Comparison of ENCODE assay signal across 9 cellular contexts in genomic region chr4:123671633-123672404, GRCh38.
DNase-seq lines count a peak whose midpoint lies in the region; ATAC-seq and TF ChIP-seq lines count a peak whose summit lies in the region.
"Had no signal": no experiment of that assay in that cellular context is flagged by ENCODE, and none has a peak within 500 bp of the region (broad histone marks: within the 10 kb centered on the region; RNA-seq: fewer than 3 reads in every experiment).

No MANE protein-coding gene starts in this region.

- ATAC-seq in GM18868 (IDR thresholded peaks at IDR 0.05; ENCODE audit: unreplicated experiment) (peak; percentile 95), GM21723 (IDR thresholded peaks at IDR 0.05; ENCODE audit: unreplicated experiment) (peak; percentile 91), HG03565 (IDR thresholded peaks at IDR 0.05; ENCODE audit: unreplicated experiment) (peak; percentile 91), upper lobe of right lung (no peak)

- no peak overlapping the region for H3K14ac ChIP-seq in mesenchymal stem cell (ENCODE audit: low read length in 2 of 2)

- TF ChIP-seq POLR2A in spleen (IDR thresholded peaks at IDR 0.05): no peak

- no peak overlapping the region for H3K18ac ChIP-seq in mesenchymal stem cell (ENCODE audit: low read depth in 1 of 2, low read length in 2 of 2)

- no peak overlapping the region for H2BK15ac ChIP-seq in mesenchymal stem cell (ENCODE audit: low read depth, poor library complexity, severe bottlenecking)

- no peak overlapping the region for H4K91ac ChIP-seq in mesenchymal stem cell (ENCODE audit: low read length)

- H3K27me3 ChIP-seq in mesenchymal stem cell (ENCODE audit: control insufficient read depth in 1 of 2, insufficient read depth in 1 of 2, low read length in 2 of 2) (no peaks in the 10 kb centered on the region), spleen (replicated peaks in 1 of 7) (no peaks in the 10 kb centered on the region), upper lobe of right lung (no peaks in the 10 kb centered on the region)

- intact Hi-C loops in spleen (cut with DNase I; ENCODE audit: low total_unique reads): no loop called here
- intact Hi-C loops in upper lobe of right lung (cut with DNase I): no loop called here

- no peak overlapping the region for H3K9ac ChIP-seq in mesenchymal stem cell (ENCODE audit: low read length)

- TF ChIP-seq CTCF in spleen (IDR thresholded peaks at IDR 0.05 in 8 of 11, conservative IDR thresholded peaks at IDR 0.05 in 3 of 11): no peak
- no peak for TF ChIP-seq CTCF in upper lobe of right lung (IDR thresholded peaks at IDR 0.05)

- H3K9me3 ChIP-seq in mesenchymal stem cell (ENCODE audit: control insufficient read depth, low read length): no peaks in the 10 kb centered on the region
- no peaks in the 10 kb centered on the region for H3K9me3 ChIP-seq in spleen
- no peaks in the 10 kb centered on the region for H3K9me3 ChIP-seq in upper lobe of right lung

- WGBS in mesenchymal stem cell: no CpG with 5 or more reads among the region's 4 CpGs
- 39 to 55% (median 41%) methylated on average over 4 of the region's 4 CpGs for WGBS in spleen, 5 donors

- H3K4me1 ChIP-seq in mesenchymal stem cell (ENCODE audit: control insufficient read depth, insufficient read depth, low read depth, low read length): peaks cover 3% of the 10 kb centered on the region
- peaks cover 0 to 5% (median 0%) of the 10 kb centered on the region in 6 donors for H3K4me1 ChIP-seq in spleen
- H3K4me1 ChIP-seq in upper lobe of right lung: peaks cover 11% of the 10 kb centered on the region

- H3K27ac ChIP-seq in mesenchymal stem cell (ENCODE audit: low read length, poor library complexity, severe bottlenecking) (no peak overlapping the region), spleen (no peak overlapping the region), upper lobe of right lung (no peak overlapping the region)

- H2AFZ ChIP-seq in mesenchymal stem cell (ENCODE audit: low read depth, low read length): no peak overlapping the region

- no peak overlapping the region for H4K8ac ChIP-seq in mesenchymal stem cell (ENCODE audit: low read length)

- H3K79me1 ChIP-seq in mesenchymal stem cell (replicated peaks; ENCODE audit: low read length, poor library complexity, severe bottlenecking): no peaks in the 10 kb centered on the region

- H3K4me3 ChIP-seq in mesenchymal stem cell (ENCODE audit: insufficient read depth in 1 of 2, low read depth in 1 of 2, low read length in 2 of 2) (no peak overlapping the region), spleen (no peak overlapping the region), upper lobe of right lung (no peak overlapping the region)

- H2BK5ac ChIP-seq in mesenchymal stem cell (ENCODE audit: low read depth, low read length, poor library complexity, severe bottlenecking): no peak overlapping the region

- H3K36me3 ChIP-seq in mesenchymal stem cell (ENCODE audit: control insufficient read depth in 1 of 2, insufficient read depth in 2 of 2, low read depth in 1 of 2, low read length in 2 of 2) (no peaks in the 10 kb centered on the region), spleen (no peaks in the 10 kb centered on the region), upper lobe of right lung (no peaks in the 10 kb centered on the region)

- H3K23ac ChIP-seq in mesenchymal stem cell (ENCODE audit: low read length in 2 of 2): no peak overlapping the region

- no peak overlapping the region for H3K4ac ChIP-seq in mesenchymal stem cell (ENCODE audit: low read depth in 1 of 2, low read length in 2 of 2)

- no peak overlapping the region for H2BK120ac ChIP-seq in mesenchymal stem cell (ENCODE audit: low read depth, low read length)

- DNase-seq in mesenchymal stem cell (no peak), spleen (no peak), NCI-H2081 treated with DMSO at 0.1 percent for 48 hours (lab: John Stamatoyannopoulos, UW) (no peak), upper lobe of right lung (no peak), NCI-H1417 treated with DMSO at 0.1 percent for 48 hours (lab: John Stamatoyannopoulos, UW) (no peak)
- DNase-seq: NCI-H82 had no signal

- no peak overlapping the region for H3K4me2 ChIP-seq in mesenchymal stem cell (ENCODE audit: low read length, poor library complexity, severe bottlenecking)

- H2BK12ac ChIP-seq in mesenchymal stem cell (ENCODE audit: low read length in 2 of 2): no peak overlapping the region

- peak overlapping the region; percentile 58 for H2AK5ac ChIP-seq in mesenchymal stem cell (ENCODE audit: low read length, severe bottlenecking)
